In the genomic region with DNA sequence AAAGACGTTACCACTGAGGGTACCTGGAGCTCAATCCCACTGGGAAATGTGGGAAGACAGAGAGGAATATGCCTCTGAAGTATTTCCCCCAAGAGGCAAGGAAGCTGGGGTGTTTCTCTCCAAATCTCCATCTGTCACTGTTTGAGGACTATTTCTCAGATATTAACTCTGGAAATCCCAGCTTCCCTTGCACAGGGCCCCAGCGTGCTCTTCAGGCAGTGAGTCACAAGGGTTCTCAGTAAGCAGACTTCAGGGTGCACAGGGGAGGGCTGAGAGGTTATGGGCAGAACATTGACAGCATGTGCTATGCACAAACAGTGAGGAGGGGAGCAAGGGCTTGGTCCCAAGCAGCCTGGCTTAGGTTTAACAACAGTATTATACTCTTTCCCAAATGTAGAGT, we compare ENCODE assay signal across 11 cellular contexts.
DNase-seq lines count a peak whose midpoint lies in the region; ATAC-seq, FAIRE-seq and TF ChIP-seq lines count a peak whose summit lies in the region.
"Had no signal": no experiment of that assay in that cellular context is flagged by ENCODE, and none has a peak within 500 bp of the region (broad histone marks: within the 10 kb centered on the region; RNA-seq: fewer than 3 reads in every experiment).

No MANE protein-coding gene starts in this region.

- no peaks in the 10 kb centered on the region for H3K36me3 Mint-ChIP-seq in activated T-helper 17 cell treated with anti-CD3 and anti-CD28 coated beads, Interleukin-2, amount 50 U/mL, for 72 hours (ENCODE audit: low read depth)
- no peaks in the 10 kb centered on the region for H3K36me3 Mint-ChIP-seq in progenitor cell of endocrine pancreas (ENCODE audit: insufficient read depth)

- H3K27ac Mint-ChIP-seq in activated T-helper 17 cell treated with anti-CD3 and anti-CD28 coated beads, Interleukin-2, amount 50 U/mL, for 72 hours, result no peak overlapping the region
- H3K27ac Mint-ChIP-seq in progenitor cell of endocrine pancreas, result peak overlapping the region; percentile 43

- no peak overlapping the region for H3K27ac ChIP-seq in coronary artery
- H3K27ac ChIP-seq: cardiac muscle cell, right lobe of liver had no signal

- H3K27me3 Mint-ChIP-seq in activated T-helper 17 cell treated with anti-CD3 and anti-CD28 coated beads, Interleukin-2, amount 50 U/mL, for 72 hours, result no peaks in the 10 kb centered on the region
- no peaks in the 10 kb centered on the region for H3K27me3 Mint-ChIP-seq in progenitor cell of endocrine pancreas

- DNase-seq in GM12865 (ENCODE audit: low read depth), result peak; percentile 25
- no peak for DNase-seq in progenitor cell of endocrine pancreas (ENCODE audit: low spot score, unreplicated experiment)
- no peak for DNase-seq in amygdala (lab: John Stamatoyannopoulos, UW)
- DNase-seq in nucleus accumbens (lab: John Stamatoyannopoulos, UW), result no peak
- no peak for DNase-seq in GM12892 (ENCODE audit: insufficient read length)
- no peak for DNase-seq in coronary artery (ENCODE audit: low spot score)
- DNase-seq: NCI-H1417 had no signal

- TF ChIP-seq POLR2A in GM12892 (IDR thresholded peaks at IDR 0.05; ENCODE audit: low read depth, low read length), result no peak

- no peak for FAIRE-seq in GM12892 (lab: Jason Lieb, UNC)

- H3K4me3 ChIP-seq in GM12865 (ENCODE audit: low read depth, low read length), result no peak overlapping the region
- no peak overlapping the region for H3K4me3 ChIP-seq in coronary artery
- H3K4me3 ChIP-seq: cardiac muscle cell, right lobe of liver had no signal

- H3K4me3 Mint-ChIP-seq in activated T-helper 17 cell treated with anti-CD3 and anti-CD28 coated beads, Interleukin-2, amount 50 U/mL, for 72 hours, result no peak overlapping the region
- H3K4me3 Mint-ChIP-seq in progenitor cell of endocrine pancreas (ENCODE audit: low read depth), result no peak overlapping the region

- H3K9me3 Mint-ChIP-seq in activated T-helper 17 cell treated with anti-CD3 and anti-CD28 coated beads, Interleukin-2, amount 50 U/mL, for 72 hours, result no peaks in the 10 kb centered on the region
- no peaks in the 10 kb centered on the region for H3K9me3 Mint-ChIP-seq in progenitor cell of endocrine pancreas (ENCODE audit: low read depth)

- ATAC-seq in HG03432 (IDR thresholded peaks at IDR 0.05; ENCODE audit: unreplicated experiment), result peak; percentile 41
- ATAC-seq in activated T-helper 17 cell treated with anti-CD3 and anti-CD28 coated beads, Interleukin-2, amount 50 U/mL, for 72 hours (replicated peaks), result peak; percentile 85

- TF ChIP-seq CTCF in GM12865 (IDR thresholded peaks at IDR 0.05; ENCODE audit: insufficient read depth, low read depth, low read length, missing control alignments) (no peak), progenitor cell of endocrine pancreas (IDR thresholded peaks at IDR 0.05; ENCODE audit: unreplicated experiment) (no peak), coronary artery (IDR thresholded peaks at IDR 0.05) (no peak)

- H3K4me1 Mint-ChIP-seq in activated T-helper 17 cell treated with anti-CD3 and anti-CD28 coated beads, Interleukin-2, amount 50 U/mL, for 72 hours, result no peaks in the 10 kb centered on the region
- no peaks in the 10 kb centered on the region for H3K4me1 Mint-ChIP-seq in progenitor cell of endocrine pancreas (ENCODE audit: low read depth)
